8 cellular contexts compared by ENCODE assay signal in the genomic region with DNA sequence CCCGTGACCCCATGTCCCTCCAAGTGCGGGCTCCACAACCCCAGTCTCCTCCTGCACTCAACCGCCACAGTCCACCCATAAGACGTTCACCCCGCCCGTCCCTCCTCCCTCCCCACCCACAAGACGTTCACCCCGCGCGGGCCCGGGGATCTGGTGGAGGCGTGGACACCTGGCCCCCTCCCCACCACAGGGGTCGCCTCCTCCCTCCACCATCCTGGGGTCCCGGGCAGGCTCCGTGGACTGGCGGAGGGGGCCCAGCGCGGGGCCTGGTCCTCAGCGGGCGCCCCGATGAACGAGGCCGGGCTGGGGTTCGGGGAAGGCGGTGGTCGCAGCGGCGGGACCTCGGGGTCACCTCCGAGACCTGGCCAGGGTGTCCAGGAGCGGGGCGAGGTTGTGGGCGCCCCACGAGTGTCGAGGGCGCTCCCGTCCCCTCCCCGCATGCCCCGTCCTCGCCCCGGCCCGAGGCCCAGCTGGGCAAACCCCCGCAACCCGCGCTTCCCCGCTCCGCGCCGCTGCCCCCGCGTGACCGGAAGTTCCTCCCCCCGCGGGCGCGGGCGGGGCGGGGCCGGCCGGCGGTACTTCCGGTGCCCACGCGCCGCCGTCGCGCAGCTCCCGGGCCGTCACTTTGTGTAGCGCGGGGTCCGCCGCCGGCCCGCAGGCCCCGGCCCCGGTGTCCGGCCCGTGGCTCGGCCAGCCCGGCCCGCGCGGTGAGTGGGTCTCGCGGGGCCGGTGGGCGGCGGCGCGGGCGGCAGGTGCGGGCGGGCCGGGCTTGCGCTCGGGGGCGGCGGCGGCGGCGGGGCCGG. TPM values are rescaled to one million over a fixed set of nuclear protein-coding genes. Genes with fewer than 3 reads are reported as not detected.
DNase-seq lines count a peak whose midpoint lies in the region; ATAC-seq, FAIRE-seq and TF ChIP-seq lines count a peak whose summit lies in the region.

A gene (plus strand): TSS at position 578 of the 803 bp plus-strand sequence. CDS start 5,092 bp downstream, outside the sequence.

- no peaks in the 10 kb centered on the region for H4K20me1 ChIP-seq in KMS-11 (ENCODE audit: insufficient read depth)
- no peaks in the 10 kb centered on the region for H4K20me1 ChIP-seq in HepG2 (ENCODE audit: insufficient read depth, low read length)

- H3K9ac ChIP-seq in KMS-11: peak within 1 kb of the TSS; percentile 75
- H3K9ac ChIP-seq in HepG2 (ENCODE audit: insufficient read depth, low read depth, low read length): peak within 1 kb of the TSS; percentile 83

- no peak for FAIRE-seq in HepG2 (lab: Jason Lieb, UNC)

- intact Hi-C loops in HepG2 (cut with micrococcal nuclease; ENCODE audit: unreplicated experiment): loop anchor here (1.0 kb wide), 1 partner anchor 29 kb away; no protein-coding TSS in a partner anchor

- H3K27ac ChIP-seq in KMS-11 (no peak within 1 kb of the TSS), cingulate gyrus (ENCODE audit: low read depth, low read length) (peak within 1 kb of the TSS; percentile 72), HepG2 (ENCODE audit: extremely low read length, insufficient read depth, low read length) (peak within 1 kb of the TSS; percentile 30)

- H2AFZ ChIP-seq in KMS-11 (ENCODE audit: low read depth) (peak within 1 kb of the TSS; percentile 71), HepG2 (ENCODE audit: low read length) (no peak within 1 kb of the TSS)

- H3K4me3 ChIP-seq in KMS-11 (IDR thresholded peaks at IDR 0.05; ENCODE audit: insufficient read depth, low read depth, low read length) (no peak within 1 kb of the TSS), HepG2 (replicated peaks in 1 of 3; ENCODE audit: insufficient read depth in 1 of 3, low read depth in 2 of 3, low read length in 3 of 3) (peak within 1 kb of the TSS; percentile 65 to 88 (median 86))

- H3K27me3 ChIP-seq in KMS-11 (ENCODE audit: insufficient read depth, low read depth) (no peaks in the 10 kb centered on the region), HepG2 (ENCODE audit: control insufficient read depth in 1 of 2, insufficient read depth in 2 of 2, low read length in 2 of 2) (no peaks in the 10 kb centered on the region)

- no peak for TF ChIP-seq RAD21 in HepG2 (CRISPR knock-in tag; IDR thresholded peaks at IDR 0.05)

- BruUV-seq in HepG2 (replicated peaks; lab: Mats Ljungman, UMichigan): no TSS peak

- POLR2A ChIA-PET in HepG2 (lab: Yijun Ruan, JAX): interaction anchor here (0.7 to 2.0 kb wide), 3 partner anchors 9 to 59 kb away, joined by 3 to 6 read pairs (median 4); no protein-coding TSS in a partner anchor

- CTCF ChIA-PET in HepG2 (lab: Yijun Ruan, JAX; ENCODE audit: low intra/inter-chr PET ratio, low total read pairs): no interaction called here

- ATAC-seq in GM21619 (IDR thresholded peaks at IDR 0.05; ENCODE audit: unreplicated experiment) (peak; percentile 61), HepG2 (peak; percentile 32)

- under 1% methylated on average over 25 of the region's 104 CpGs for WGBS in HepG2 (ENCODE audit: low lambda C conversion rate)

- peak; percentile 24 for DNase-seq in GF-D8 (lab: John Stamatoyannopoulos, UW)
- DNase-seq in activated CD4-positive, alpha-beta T cell treated with anti-CD3 and anti-CD28 coated beads for 1 hour: peak; percentile 27
- no peak for DNase-seq in HepG2 (ENCODE audit: low spot score)
- peak; percentile 45 for DNase-seq in stimulated activated CD4-positive, alpha-beta T cell treated with anti-CD3 and anti-CD28 coated beads, Interleukin-2, amount 100 ng/mL, for 4 hours (ENCODE audit: low read depth)
- DNase-seq in cortex of kidney (lab: John Stamatoyannopoulos, UW): no peak

- in situ Hi-C loops in HepG2 (cut with HindIII; ENCODE audit: extremely low pct_ligation_motif_present, low pct_unique_long_range_greater_than_20kb): no loop called here

- H3K4me1 ChIP-seq in KMS-11 (ENCODE audit: low read depth, poor library complexity, severe bottlenecking) (no peaks in the 10 kb centered on the region), HepG2 (ENCODE audit: insufficient read depth, low read length) (peaks cover 31% of the 10 kb centered on the region)

- peak within 1 kb of the TSS; percentile 88 for H3K4me2 ChIP-seq in KMS-11
- H3K4me2 ChIP-seq in HepG2 (ENCODE audit: low read depth, low read length): peak within 1 kb of the TSS; percentile 83

- no peak for TF ChIP-seq CTCF in KMS-11 (conservative IDR thresholded peaks at IDR 0.05; ENCODE audit: low read depth, low read length)
- no peak for TF ChIP-seq CTCF in HepG2 (CRISPR knock-in tag; IDR thresholded peaks at IDR 0.05)

- no peaks in the 10 kb centered on the region for H3K9me3 ChIP-seq in HepG2 (ENCODE audit: low read length)

- H3K36me3 ChIP-seq in KMS-11 (ENCODE audit: insufficient read depth) (peaks cover 3% of the 10 kb centered on the region; the same call in 1 of the 2 replicates), HepG2 (replicated peaks in 1 of 2; ENCODE audit: control insufficient read depth in 1 of 2, insufficient read depth in 2 of 2, low read length in 2 of 2) (peaks cover 5 to 9% of the 10 kb centered on the region in 2 experiments; a peak in 4 of 5 replicates)

- TF ChIP-seq POLR2A in HepG2 (IDR thresholded peaks at IDR 0.05; ENCODE audit: insufficient read depth in 1 of 2, low read depth in 2 of 2, low read length in 2 of 2): peak in 1 of 2 experiments; percentile 58; a peak in 1 of 4 replicates

- TF ChIP-seq EP300 in HepG2 (IDR thresholded peaks at IDR 0.05; ENCODE audit: low read depth in 2 of 2, low read length in 2 of 2) (no peak), HepG2 (CRISPR knock-in tag; IDR thresholded peaks at IDR 0.05; ENCODE audit: borderline replicate concordance) (no peak)

- H3K79me2 ChIP-seq in KMS-11 (ENCODE audit: insufficient read depth, low read depth) (no peaks in the 10 kb centered on the region; the same call in 1 of the 2 replicates), HepG2 (ENCODE audit: insufficient read depth, low read length) (peaks cover 13% of the 10 kb centered on the region)

TF ChIP-seq in HepG2, 621 proteins besides CTCF, POLR2A, EP300 and RAD21 (continues in another document):
- TF ChIP-seq RFX5 (IDR thresholded peaks at IDR 0.05; ENCODE audit: low read depth, low read length): no peak
- TF ChIP-seq PTBP1 (IDR thresholded peaks at IDR 0.05; ENCODE audit: low read depth, low read length, poor library complexity, severe bottlenecking): no peak
- TF ChIP-seq, protein P1, sequence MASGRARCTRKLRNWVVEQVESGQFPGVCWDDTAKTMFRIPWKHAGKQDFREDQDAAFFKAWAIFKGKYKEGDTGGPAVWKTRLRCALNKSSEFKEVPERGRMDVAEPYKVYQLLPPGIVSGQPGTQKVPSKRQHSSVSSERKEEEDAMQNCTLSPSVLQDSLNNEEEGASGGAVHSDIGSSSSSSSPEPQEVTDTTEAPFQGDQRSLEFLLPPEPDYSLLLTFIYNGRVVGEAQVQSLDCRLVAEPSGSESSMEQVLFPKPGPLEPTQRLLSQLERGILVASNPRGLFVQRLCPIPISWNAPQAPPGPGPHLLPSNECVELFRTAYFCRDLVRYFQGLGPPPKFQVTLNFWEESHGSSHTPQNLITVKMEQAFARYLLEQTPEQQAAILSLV (CRISPR knock-in tag; IDR thresholded peaks at IDR 0.05; ENCODE audit: borderline replicate concordance): no peak
- TF ChIP-seq KLF9 (CRISPR knock-in tag; IDR thresholded peaks at IDR 0.05; ENCODE audit: low read depth): no peak
- no peak for TF ChIP-seq SPEN (CRISPR knock-in tag; IDR thresholded peaks at IDR 0.05; ENCODE audit: low read depth)
- TF ChIP-seq TCF7 (IDR thresholded peaks at IDR 0.05; ENCODE audit: low read depth): no peak
- TF ChIP-seq ZSCAN21 (CRISPR knock-in tag; IDR thresholded peaks at IDR 0.05; ENCODE audit: borderline replicate concordance): peak; percentile 49; the same call in 1 of the 2 replicates
- TF ChIP-seq SRSF4 (IDR thresholded peaks at IDR 0.05; ENCODE audit: low read depth, low read length, poor library complexity, severe bottlenecking): no peak
- no peak for TF ChIP-seq HDAC2 (CRISPR knock-in tag; IDR thresholded peaks at IDR 0.05)
- TF ChIP-seq ZNF263 (CRISPR knock-in tag; IDR thresholded peaks at IDR 0.05): peak; percentile 20; the same call in 1 of the 2 replicates
- TF ChIP-seq ZNF343 (CRISPR knock-in tag; IDR thresholded peaks at IDR 0.05): no peak
- no peak; the same call in 1 of the 2 replicates for TF ChIP-seq JDP2 (CRISPR knock-in tag; IDR thresholded peaks at IDR 0.05; ENCODE audit: borderline replicate concordance)
- no peak for TF ChIP-seq DNMT3B (CRISPR knock-in tag; conservative IDR thresholded peaks at IDR 0.05)

RNA-seq across cellular contexts. Expression of the gene that starts here (rescaled TPM):
- total RNA-seq in HepG2 (2016; rRNA removed; fragmentation: Illumina TruSeq; extraction: Trizol): 5.3 and 9.9 TPM in 2 replicates
- 1.4 and 1.9 TPM in 2 replicates for total RNA-seq in HepG2 (2016; cell fraction: cytosol; rRNA removed; fragmentation: Illumina TruSeq; extraction: Trizol; ENCODE audit: low read depth)
- 3.8 and 8.2 TPM in 2 replicates for total RNA-seq in HepG2 (2016; cell fraction: insoluble cytoplasmic fraction; rRNA removed; fragmentation: Illumina TruSeq; extraction: Trizol)
- 1.5 and 1.9 TPM in 2 replicates for total RNA-seq in HepG2 (2016; cell fraction: membrane; rRNA removed; fragmentation: Illumina TruSeq; extraction: Trizol)
- 6.6 and 7.7 TPM in 2 replicates for total RNA-seq in HepG2 (2016; cell fraction: nucleus; rRNA removed; fragmentation: Illumina TruSeq; extraction: Trizol)
- polyA plus RNA-seq in HepG2 (2011; rRNA removed): 4.3 and 5.6 TPM in 2 replicates
- polyA plus RNA-seq in HepG2 (2011; cell fraction: cytosol; rRNA removed): 2.3 and 3.2 TPM in 2 replicates
- polyA plus RNA-seq in HepG2 (2011; cell fraction: nucleus; rRNA removed): 35.5 and 38.7 TPM in 2 replicates
- polyA plus RNA-seq in HepG2 (2012): 10.3 and 12.2 TPM in 2 replicates
- 0.19 and 0.27 TPM in 2 replicates for polyA plus RNA-seq in HepG2 (2016; cell fraction: cytosol; fragmentation: Illumina TruSeq; extraction: Trizol; ENCODE audit: low read depth)
- 3.8 and 4.0 TPM in 2 replicates for polyA plus RNA-seq in HepG2 (2016; cell fraction: insoluble cytoplasmic fraction; fragmentation: Illumina TruSeq; extraction: Trizol; ENCODE audit: low read depth)
- polyA plus RNA-seq in HepG2 (2016; cell fraction: membrane; fragmentation: Illumina TruSeq; extraction: Trizol; ENCODE audit: low read depth): 0.60 and 1.1 TPM in 2 replicates
- polyA plus RNA-seq in HepG2 (2016; cell fraction: nucleus; fragmentation: Illumina TruSeq; extraction: Trizol; ENCODE audit: insufficient read depth, low read depth): 31.1 and 32.1 TPM in 2 replicates
- 4.5 and 7.7 TPM in 2 replicates for polyA minus RNA-seq in HepG2 (2011; rRNA and poly(A)+ RNA removed; ENCODE audit: low replicate concordance)
- 3.2 and 3.8 TPM in 2 replicates for polyA minus RNA-seq in HepG2 (2011; cell fraction: cytosol; rRNA and poly(A)+ RNA removed)
- polyA minus RNA-seq in HepG2 (2011; cell fraction: nucleus; rRNA and poly(A)+ RNA removed): 5.9 and 7.0 TPM in 2 replicates

Comparison
In these comparisons a context has a peak if more than half of its experiments do, and no peak if none do; other contexts are left out.
1. DNase-seq: peak in GF-D8 (single experiment), activated CD4-positive, alpha-beta T cell treated with anti-CD3 and anti-CD28 coated beads for 1 hour (single experiment) and stimulated activated CD4-positive, alpha-beta T cell treated with anti-CD3 and anti-CD28 coated beads, Interleukin-2, amount 100 ng/mL, for 4 hours (single experiment); none in HepG2 (single experiment) and cortex of kidney (single experiment).